22 cellular contexts compared by ENCODE assay signal in the genomic region with DNA sequence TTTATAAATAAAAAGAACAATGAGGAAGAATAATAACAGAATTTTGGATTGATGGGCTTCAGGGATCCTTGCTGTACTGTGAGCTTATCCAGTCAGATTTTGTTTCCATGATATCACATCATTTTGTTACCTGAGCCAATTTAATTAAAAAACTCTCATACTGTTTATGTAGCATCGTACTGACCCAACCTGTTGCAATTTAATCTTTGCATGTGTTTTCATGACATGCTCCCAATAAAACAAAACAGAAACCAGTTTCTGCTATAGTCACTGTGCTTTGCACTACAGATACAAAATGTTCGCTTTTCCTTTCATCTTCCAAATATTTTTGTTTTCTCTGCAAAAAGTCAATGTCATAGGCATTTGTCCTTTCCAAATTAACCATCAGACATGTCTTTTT.
"Had no signal": no experiment of that assay in that cellular context is flagged by ENCODE, and none has a peak within 500 bp of the region (broad histone marks: within the 10 kb centered on the region; RNA-seq: fewer than 3 reads in every experiment).

No MANE protein-coding gene starts in this region.

- H3K4me2 ChIP-seq: hepatocyte had no signal

- H3K36me3 Mint-ChIP-seq: activated CD8-positive, alpha-beta memory T cell treated with anti-CD3 and anti-CD28 coated beads, Interleukin-2, amount 10 ng/mL, durations not matched to agents 7 days and 5 days; activated naive CD8-positive, alpha-beta T cell; natural killer cell had no signal

- H3K4me1 Mint-ChIP-seq: activated CD4-positive, alpha-beta memory T cell treated with anti-CD3 and anti-CD28 coated beads, Interleukin-2, amount 10 ng/mL, durations not matched to agents 7 days and 5 days; activated CD8-positive, alpha-beta memory T cell treated with anti-CD3 and anti-CD28 coated beads, Interleukin-2, amount 10 ng/mL, durations not matched to agents 7 days and 5 days; natural killer cell had no signal

- H2AFZ ChIP-seq: hepatocyte had no signal

- H3K4me3 Mint-ChIP-seq: activated CD4-positive, alpha-beta memory T cell treated with anti-CD3 and anti-CD28 coated beads, Interleukin-2, amount 10 ng/mL, durations not matched to agents 7 days and 5 days; activated CD8-positive, alpha-beta memory T cell treated with anti-CD3 and anti-CD28 coated beads, Interleukin-2, amount 10 ng/mL, durations not matched to agents 7 days and 5 days; activated naive CD8-positive, alpha-beta T cell; dendritic cell treated with granulocyte-macrophage colony-stimulating factor and Interleukin-4, amounts not matched to agents 40 ng/mL and 50 ng/mL, for 4 days; natural killer cell; T-helper 2 cell treated with Interferon-gamma antibody and Interleukin-4, amounts not matched to agents 5 μg/mL and 100 μg/mL, for 36 hours had no signal

- H3K27me3 Mint-ChIP-seq: activated CD8-positive, alpha-beta memory T cell treated with anti-CD3 and anti-CD28 coated beads, Interleukin-2, amount 10 ng/mL, durations not matched to agents 7 days and 5 days; activated naive CD8-positive, alpha-beta T cell; dendritic cell treated with granulocyte-macrophage colony-stimulating factor and Interleukin-4, amounts not matched to agents 40 ng/mL and 50 ng/mL, for 4 days had no signal

- H3K27ac ChIP-seq: cardiac muscle cell, hepatocyte, lower lobe of right lung, tibial artery had no signal

- H3K27ac Mint-ChIP-seq: activated CD4-positive, alpha-beta memory T cell treated with anti-CD3 and anti-CD28 coated beads, Interleukin-2, amount 10 ng/mL, durations not matched to agents 7 days and 5 days; activated CD8-positive, alpha-beta memory T cell treated with anti-CD3 and anti-CD28 coated beads, Interleukin-2, amount 10 ng/mL, durations not matched to agents 7 days and 5 days; activated naive CD8-positive, alpha-beta T cell; dendritic cell treated with granulocyte-macrophage colony-stimulating factor and Interleukin-4, amounts not matched to agents 40 ng/mL and 50 ng/mL, for 4 days; natural killer cell; T-helper 2 cell treated with Interferon-gamma antibody and Interleukin-4, amounts not matched to agents 5 μg/mL and 100 μg/mL, for 36 hours had no signal

- H3K4me1 ChIP-seq: lower lobe of right lung had no signal

- H3K9me3 Mint-ChIP-seq: activated CD4-positive, alpha-beta memory T cell treated with anti-CD3 and anti-CD28 coated beads, Interleukin-2, amount 10 ng/mL, durations not matched to agents 7 days and 5 days; natural killer cell; T-helper 2 cell treated with Interferon-gamma antibody and Interleukin-4, amounts not matched to agents 5 μg/mL and 100 μg/mL, for 36 hours had no signal

- H3K27me3 ChIP-seq: cardiac muscle cell, hepatocyte, tibial artery had no signal

- H3K9me3 ChIP-seq: lower lobe of right lung, tibial artery had no signal

- DNase-seq: activated CD4-positive, alpha-beta memory T cell treated with anti-CD3 and anti-CD28 coated beads, Interleukin-2, amount 10 ng/mL, durations not matched to agents 7 days and 5 days; activated CD4-positive, alpha-beta T cell treated with anti-CD3 and anti-CD28 coated beads for 48 hours; activated CD4-positive, CD25-positive, alpha-beta regulatory T cell; activated CD8-positive, alpha-beta memory T cell treated with anti-CD3 and anti-CD28 coated beads, Interleukin-2, amount 10 ng/mL, durations not matched to agents 7 days and 5 days; amniotic stem cell; effector memory CD4-positive, alpha-beta T cell; foreskin fibroblast; islet precursor cell; left colon; lower lobe of right lung; natural killer cell; retina; stimulated activated CD4-positive, alpha-beta T cell treated with anti-CD3 and anti-CD28 coated beads, Interleukin-12 subunit alpha, Interleukin-12 subunit beta, amount 100 ng/mL, for 4 hours; stimulated activated CD4-positive, alpha-beta T cell treated with anti-CD3 and anti-CD28 coated beads, Interleukin-1b, Interleukin-23, amount 100 ng/mL, for 48 hours; stimulated activated CD8-positive, alpha-beta memory T cell treated with anti-CD3 and anti-CD28 coated beads, Interleukin-4, amount 100 ng/mL, for 48 hours; stimulated activated naive CD4-positive, alpha-beta T cell; tibial artery had no signal

- H3K36me3 ChIP-seq: cardiac muscle cell, lower lobe of right lung, tibial artery had no signal

- H3K4me3 ChIP-seq: cardiac muscle cell, hepatocyte, lower lobe of right lung, tibial artery had no signal
